In the genomic region with DNA sequence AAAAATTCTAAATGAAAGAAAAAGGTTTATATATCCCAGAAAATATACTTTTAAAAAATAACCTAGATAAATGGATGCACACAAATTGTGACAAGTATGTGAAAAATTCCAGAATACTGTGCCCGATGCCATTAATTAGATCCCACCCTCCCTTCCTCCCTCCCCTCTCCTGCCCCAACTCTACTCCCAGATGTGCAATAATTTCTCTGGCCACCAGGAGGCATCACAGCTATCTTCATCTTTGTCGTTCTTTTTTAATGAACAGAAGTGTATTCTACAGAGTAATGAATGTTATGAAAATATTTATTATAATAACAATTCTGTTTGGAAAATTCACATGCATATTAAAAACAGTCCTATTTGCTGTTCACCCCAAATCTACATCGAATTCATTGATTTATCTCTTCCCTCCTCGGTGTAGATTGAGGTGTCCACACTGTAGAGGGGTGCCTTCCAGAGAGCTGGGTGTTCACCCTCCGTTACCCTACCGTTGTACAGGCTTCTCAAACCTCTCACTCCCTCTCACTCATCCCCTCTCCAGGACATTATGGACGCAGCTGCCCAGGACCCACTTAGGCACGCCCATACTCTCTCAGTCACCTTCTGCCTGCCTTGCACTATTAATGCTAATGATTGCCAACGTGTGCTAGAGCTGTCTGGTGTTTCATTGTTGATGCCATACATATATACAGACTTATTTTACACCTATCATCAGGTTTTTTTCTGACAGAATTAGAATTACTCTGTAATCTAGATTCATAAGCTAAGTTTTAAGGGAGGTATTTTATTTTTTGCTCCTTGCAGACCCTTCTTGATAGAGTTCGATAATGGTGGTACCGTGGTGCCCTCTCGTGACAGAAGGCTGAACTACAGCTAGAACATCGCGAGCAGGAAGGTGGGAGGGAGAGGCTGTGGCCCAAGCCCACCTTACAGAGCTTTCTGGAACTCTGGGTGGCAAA, we compare ENCODE assay signal across 8 cellular contexts. TPM values are rescaled to one million over a fixed set of nuclear protein-coding genes. Genes with fewer than 3 reads are reported as not detected.
DNase-seq lines count a peak whose midpoint lies in the region; ATAC-seq and TF ChIP-seq lines count a peak whose summit lies in the region.

No MANE protein-coding gene starts in this region.

- peak; percentile 46 for TF ChIP-seq CTCF in glutamatergic neuron (IDR thresholded peaks at IDR 0.05; ENCODE audit: partially characterized antibody, unreplicated experiment)
- peak; percentile 65 for TF ChIP-seq CTCF in progenitor cell of endocrine pancreas (IDR thresholded peaks at IDR 0.05; ENCODE audit: unreplicated experiment)

- H3K4me3 Mint-ChIP-seq in activated naive CD4-positive, alpha-beta T cell treated with anti-CD3 and anti-CD28 coated beads for 36 hours: peak overlapping the region; percentile 57
- H3K4me3 Mint-ChIP-seq in glutamatergic neuron (ENCODE audit: unreplicated experiment) (peak overlapping the region; percentile 84), progenitor cell of endocrine pancreas (ENCODE audit: low read depth) (peak overlapping the region; percentile 54)

- no peaks in the 10 kb centered on the region for H3K9me3 ChIP-seq in MG63

- H3K27me3 Mint-ChIP-seq in activated naive CD4-positive, alpha-beta T cell treated with anti-CD3 and anti-CD28 coated beads for 36 hours (ENCODE audit: low read depth): no peaks in the 10 kb centered on the region
- H3K27me3 Mint-ChIP-seq in glutamatergic neuron (ENCODE audit: unreplicated experiment) (peaks cover 1% of the 10 kb centered on the region), progenitor cell of endocrine pancreas (no peaks in the 10 kb centered on the region)

- CTCF ChIA-PET in activated naive CD4-positive, alpha-beta T cell treated with anti-CD3 and anti-CD28 coated beads for 36 hours (lab: Charles Lee): interaction anchor here (0.5 to 2.6 kb wide), 32 partner anchors 9 to 883 kb away, joined by 3 to 26 read pairs (median 3); no protein-coding TSS in a partner anchor

- H3K36me3 Mint-ChIP-seq in activated naive CD4-positive, alpha-beta T cell treated with anti-CD3 and anti-CD28 coated beads for 36 hours (ENCODE audit: low read depth): no peaks in the 10 kb centered on the region
- H3K36me3 Mint-ChIP-seq in glutamatergic neuron (ENCODE audit: unreplicated experiment) (no peaks in the 10 kb centered on the region), progenitor cell of endocrine pancreas (ENCODE audit: insufficient read depth) (no peaks in the 10 kb centered on the region)

- H3K4me1 Mint-ChIP-seq in activated naive CD4-positive, alpha-beta T cell treated with anti-CD3 and anti-CD28 coated beads for 36 hours (ENCODE audit: low read depth): no peaks in the 10 kb centered on the region
- no peaks in the 10 kb centered on the region for H3K4me1 Mint-ChIP-seq in glutamatergic neuron (ENCODE audit: low read depth, unreplicated experiment)
- H3K4me1 Mint-ChIP-seq in progenitor cell of endocrine pancreas (ENCODE audit: low read depth): no peaks in the 10 kb centered on the region

- H3K4me3 ChIP-seq in MG63: no peak overlapping the region

- H3K27ac Mint-ChIP-seq in activated naive CD4-positive, alpha-beta T cell treated with anti-CD3 and anti-CD28 coated beads for 36 hours: no peak overlapping the region
- H3K27ac Mint-ChIP-seq in glutamatergic neuron (ENCODE audit: unreplicated experiment) (peak overlapping the region; percentile 88), progenitor cell of endocrine pancreas (no peak overlapping the region)

- peak; percentile 90 for DNase-seq in DMS 273 (lab: John Stamatoyannopoulos, UW; ENCODE audit: unreplicated experiment)
- DNase-seq in MG63: peak; percentile 27
- DNase-seq in SK-MEL-5 (ENCODE audit: low read depth, low spot score): peak; percentile 70
- DNase-seq in activated naive CD4-positive, alpha-beta T cell treated with anti-CD3 and anti-CD28 coated beads for 36 hours: peak; percentile 70
- DNase-seq in glutamatergic neuron: peak; percentile 75
- DNase-seq in progenitor cell of endocrine pancreas (ENCODE audit: low spot score, unreplicated experiment): peak; percentile 44
- DNase-seq in NCI-H226: no peak

- in situ Hi-C loops in SK-MEL-5 (cut with HindIII; ENCODE audit: low pct_unique_long_range_greater_than_20kb, low sequenced_read_pairs): no loop called here

- no peaks in the 10 kb centered on the region for H3K36me3 ChIP-seq in MG63

- ATAC-seq in GM21723 (IDR thresholded peaks at IDR 0.05; ENCODE audit: unreplicated experiment): peak; percentile 80

- no peaks in the 10 kb centered on the region for H3K27me3 ChIP-seq in MG63

- no peaks in the 10 kb centered on the region for H3K9me3 Mint-ChIP-seq in activated naive CD4-positive, alpha-beta T cell treated with anti-CD3 and anti-CD28 coated beads for 36 hours
- H3K9me3 Mint-ChIP-seq in glutamatergic neuron (ENCODE audit: unreplicated experiment) (peaks cover 1% of the 10 kb centered on the region), progenitor cell of endocrine pancreas (ENCODE audit: low read depth) (peaks cover 25% of the 10 kb centered on the region)

- intact Hi-C loops in activated naive CD4-positive, alpha-beta T cell treated with anti-CD3 and anti-CD28 coated beads for 36 hours (cut with micrococcal nuclease): loop anchor here (1.0 kb wide), 3 partner anchors 207 to 513 kb away; no protein-coding TSS in a partner anchor

RNA-seq across cellular contexts. Expression of gene RAB40AL, which starts 14.1 kb away (rescaled TPM):
- not detected in 2 replicates for total RNA-seq in MG63 (2014; rRNA removed; shearing (Covaris generic); ENCODE audit: low replicate concordance)
- total RNA-seq in SK-MEL-5 (2014; rRNA removed; shearing (Covaris generic)): not detected in 2 replicates
- 0.09 TPM in 1 of 2 replicates, not detected in the other for polyA plus RNA-seq in SK-MEL-5 (2015; cell fraction: cytosol; rRNA removed)
- polyA plus RNA-seq in SK-MEL-5 (2015; cell fraction: nucleus; rRNA removed): 2.7 TPM in 1 of 2 replicates, not detected in the other
- total RNA-seq in activated naive CD4-positive, alpha-beta T cell treated with anti-CD3 and anti-CD28 coated beads for 36 hours: under 1 TPM in 1 of 2 experiments, not detected in 1; 0.21 TPM
- total RNA-seq in glutamatergic neuron (ENCODE audit: unreplicated experiment) (1.8 TPM), progenitor cell of endocrine pancreas (1.1 and 2.2 TPM in 2 replicates)
